Comparison of ENCODE assay signal across 30 cellular contexts in the genomic region with DNA sequence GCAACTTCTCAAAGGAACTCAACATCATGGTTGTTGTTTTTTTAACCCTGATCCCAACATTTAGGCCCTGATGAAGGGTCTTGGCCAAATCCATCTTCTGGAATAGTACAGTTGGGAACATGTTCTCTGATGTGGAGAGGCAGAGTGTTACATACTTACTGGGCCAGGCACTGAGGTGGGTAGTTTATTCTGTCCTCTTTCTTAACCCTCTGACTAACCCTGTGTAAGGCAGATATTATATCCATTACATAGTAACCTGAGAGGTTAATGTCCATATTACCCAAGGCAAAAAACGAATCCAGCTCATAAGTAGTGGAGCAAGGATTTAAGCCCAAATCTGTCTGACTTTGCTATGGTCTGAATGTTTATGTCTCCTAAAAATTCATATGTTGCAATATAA. TPM values are rescaled to one million over a fixed set of nuclear protein-coding genes. Genes with fewer than 3 reads are reported as not detected.
A peak's percentile ranks its signal among the peaks of the same experiment; 100 is the strongest.
DNase-seq lines count a peak whose midpoint lies in the region; ATAC-seq, FAIRE-seq and TF ChIP-seq lines count a peak whose summit lies in the region.
"Had no signal": no experiment of that assay in that cellular context is flagged by ENCODE, and none has a peak within 500 bp of the region (broad histone marks: within the 10 kb centered on the region; RNA-seq: fewer than 3 reads in every experiment).

No MANE protein-coding gene starts in this region.

- H3K4me2 ChIP-seq in GM12878 (ENCODE audit: control insufficient read depth, insufficient read depth), result no peak overlapping the region
- H3K4me2 ChIP-seq: A549, PC-9 had no signal

- peaks cover 90% of the 10 kb centered on the region for H3K79me2 ChIP-seq in GM12878 (ENCODE audit: control insufficient read depth, insufficient read depth, low read length)

- intact Hi-C loops in GM12878 (cut with micrococcal nuclease; ENCODE audit: unreplicated experiment) (no loop called here), thyroid gland (cut with DNase I) (no loop called here), upper lobe of right lung (cut with DNase I) (no loop called here)
- intact Hi-C loops in naive thymus-derived CD4-positive, alpha-beta T cell (cut with micrococcal nuclease), result no loop called here

- H3K27me3 Mint-ChIP-seq in naive thymus-derived CD4-positive, alpha-beta T cell, result peaks cover 0 to 10% (median 0%) of the 10 kb centered on the region in 5 donors
- H3K27me3 Mint-ChIP-seq: CD8-positive, alpha-beta memory T cell had no signal

- TF ChIP-seq EP300 in GM12878 (IDR thresholded peaks at IDR 0.05; ENCODE audit: borderline replicate concordance in 1 of 2, control insufficient read depth in 1 of 2, low read depth in 2 of 2, low read length in 2 of 2), result no peak

- TF ChIP-seq POLR2A in GM12892 (IDR thresholded peaks at IDR 0.05; ENCODE audit: low read depth, low read length) (no peak), GM12878 (IDR thresholded peaks at IDR 0.05; ENCODE audit: low read depth, low read length) (no peak), thyroid gland (IDR thresholded peaks at IDR 0.05) (no peak)

- no peaks in the 10 kb centered on the region for H3K9me3 Mint-ChIP-seq in naive thymus-derived CD4-positive, alpha-beta T cell
- H3K9me3 Mint-ChIP-seq: CD8-positive, alpha-beta memory T cell had no signal

- peaks cover 0 to 13% (median 0%) of the 10 kb centered on the region in 5 donors for H3K36me3 Mint-ChIP-seq in naive thymus-derived CD4-positive, alpha-beta T cell

- peak; percentile 74 for FAIRE-seq in GM12892 (lab: Jason Lieb, UNC)
- no peak for FAIRE-seq in GM12878 (lab: Jason Lieb, UNC)
- FAIRE-seq: A549 had no signal

- RAD21 ChIA-PET in GM12878 (lab: Charles Lee; ENCODE audit: unreplicated experiment), result interaction anchor here (0.9 to 2.7 kb wide), 4 partner anchors 8 to 33 kb away, joined by 4 to 34 read pairs (median 4); partner anchors contain the start of gene PPFIBP2

- in situ Hi-C loops in GM12878 (cut with MboI), result no loop called here

- H3K4me3 ChIP-seq in GM12878 (no peak overlapping the region), thyroid gland (replicated peaks in 1 of 3) (no peak overlapping the region), upper lobe of right lung (no peak overlapping the region)
- no peak overlapping the region for H3K4me3 ChIP-seq in naive thymus-derived CD4-positive, alpha-beta T cell (ENCODE audit: low read length)
- H3K4me3 ChIP-seq: A549, GM23248, PC-9, SJSA1 had no signal

- TF ChIP-seq RAD21 in GM12878 (IDR thresholded peaks at IDR 0.05; ENCODE audit: insufficient read depth, low read depth, low read length), result no peak

- no peak overlapping the region for H3K4me3 Mint-ChIP-seq in naive thymus-derived CD4-positive, alpha-beta T cell
- H3K4me3 Mint-ChIP-seq: CD8-positive, alpha-beta memory T cell had no signal

- H3K27ac ChIP-seq in GM12878 (ENCODE audit: control insufficient read depth, insufficient read depth) (peak overlapping the region; percentile 51), thyroid gland (peak overlapping the region; percentile 82 to 97 (median 93)), upper lobe of right lung (no peak overlapping the region)
- H3K27ac ChIP-seq in naive thymus-derived CD4-positive, alpha-beta T cell (ENCODE audit: low read depth, low read length), result no peak overlapping the region
- H3K27ac ChIP-seq: A549, C4-2B, GM23248, PC-9, SJSA1 had no signal

- BruUV-seq in GM12878 (replicated peaks; lab: Mats Ljungman, UMichigan), result no TSS peak

- DNase-seq in GM12892 (ENCODE audit: insufficient read length) (no peak), GM12878 (ENCODE audit: low read depth, low spot score) (no peak), thyroid gland (no peak), HT-29 (ENCODE audit: low spot score) (no peak), islet precursor cell (no peak), upper lobe of right lung (no peak)
- DNase-seq in naive thymus-derived CD4-positive, alpha-beta T cell, result no peak
- DNase-seq: CD8-positive, alpha-beta memory T cell; DMS79 treated with DMSO at 0.1 percent for 48 hours; GF-D8; GM23248; H7; KBM-7; MV-4-11; NCI-H1105; NCI-H1436 treated with DMSO at 0.1 percent for 48 hours; NCI-H1930; NCI-H2107; NCI-H446; NCI-H524 treated with DMSO at 0.1 percent for 48 hours; NCI-H774; NK-92 treated with Interleukin-12 subunit alpha and Interleukin-12 subunit beta, amount 100 ng/mL, for 24 hours; PC-9; Right ventricle myocardium superior; RPMI8226 had no signal

- H3K27me3 ChIP-seq in GM12878 (replicated peaks in 1 of 2; ENCODE audit: control insufficient read depth in 2 of 2, insufficient read depth in 2 of 2, low read length in 1 of 2) (no peaks in the 10 kb centered on the region), thyroid gland (no peaks in the 10 kb centered on the region), upper lobe of right lung (no peaks in the 10 kb centered on the region)
- no peaks in the 10 kb centered on the region for H3K27me3 ChIP-seq in naive thymus-derived CD4-positive, alpha-beta T cell (ENCODE audit: control insufficient read depth in 2 of 2, insufficient read depth in 2 of 2, low read length in 2 of 2)
- H3K27me3 ChIP-seq: SJSA1 had no signal

- SMC1A ChIA-PET in GM12878 (lab: Charles Lee; ENCODE audit: uncharacterized antibody, unreplicated experiment), result interaction anchor here (1.0 to 6.3 kb wide), 7 partner anchors 9 to 99 kb away, joined by 3 to 107 read pairs (median 4); partner anchors contain the start of gene PPFIBP2

- WGBS in GM12878 (ENCODE audit: insufficient coverage, insufficient replicate concordance, low lambda C conversion rate, missing lambda C conversion rate), result 47% methylated on average over 1 of the region's 1 CpG
- WGBS in thyroid gland, 2 donors, result 90 to 100% methylated on average over 1 of the region's 1 CpG

- H3K36me3 ChIP-seq in GM12878 (ENCODE audit: control insufficient read depth in 2 of 2, insufficient read depth in 2 of 2, low read length in 1 of 2), result peaks cover 0 to 3% of the 10 kb centered on the region in 2 experiments; a peak in 1 of 4 replicates
- H3K36me3 ChIP-seq in naive thymus-derived CD4-positive, alpha-beta T cell (ENCODE audit: control insufficient read depth in 2 of 3, insufficient read depth in 3 of 3, low read length in 3 of 3), result no peaks in the 10 kb centered on the region
- H3K36me3 ChIP-seq in thyroid gland, result no peaks in the 10 kb centered on the region
- no peaks in the 10 kb centered on the region for H3K36me3 ChIP-seq in upper lobe of right lung
- H3K36me3 ChIP-seq: SJSA1 had no signal

- H4K20me1 ChIP-seq in GM12878 (ENCODE audit: control insufficient read depth, insufficient read depth), result no peaks in the 10 kb centered on the region

- peaks cover 26 to 74% (median 48%) of the 10 kb centered on the region in 7 donors for H3K4me1 Mint-ChIP-seq in naive thymus-derived CD4-positive, alpha-beta T cell

- POLR2A ChIA-PET in GM12878 (lab: Charles Lee), result interaction anchor here (0.9 to 7.6 kb wide), 4 partner anchors 8 to 31 kb away, joined by 3 to 78 read pairs (median 6); no protein-coding TSS in a partner anchor
- POLR2A ChIA-PET in naive thymus-derived CD4-positive, alpha-beta T cell (lab: Charles Lee), result interaction anchor here (0.9 to 3.0 kb wide), 6 partner anchors 9 to 21 kb away, joined by 3 to 24 read pairs (median 4); partner anchors contain the start of gene PPFIBP2

- no peak overlapping the region for H2AFZ ChIP-seq in GM12878 (ENCODE audit: control insufficient read depth, low read depth, low read length)
- H2AFZ ChIP-seq: GM23248, PC-9 had no signal

- H3K9me3 ChIP-seq in GM12878 (replicated peaks; ENCODE audit: control insufficient read depth, insufficient read depth, low read length) (no peaks in the 10 kb centered on the region; the same call in 2 of the 3 replicates), thyroid gland (no peaks in the 10 kb centered on the region), upper lobe of right lung (no peaks in the 10 kb centered on the region)
- no peaks in the 10 kb centered on the region for H3K9me3 ChIP-seq in naive thymus-derived CD4-positive, alpha-beta T cell (ENCODE audit: control insufficient read depth in 2 of 3, low read length in 3 of 3)
- H3K9me3 ChIP-seq: A549, SJSA1 had no signal

- peaks cover 89% of the 10 kb centered on the region for H3K4me1 ChIP-seq in GM12878 (ENCODE audit: control insufficient read depth, insufficient read depth, low read length)
- peaks cover 29 to 67% of the 10 kb centered on the region in 2 donors for H3K4me1 ChIP-seq in naive thymus-derived CD4-positive, alpha-beta T cell (ENCODE audit: control insufficient read depth in 2 of 2, insufficient read depth in 2 of 2, low read length in 2 of 2)
- peaks cover 84 to 97% of the 10 kb centered on the region in 2 donors for H3K4me1 ChIP-seq in thyroid gland
- H3K4me1 ChIP-seq in upper lobe of right lung, result peaks cover 13% of the 10 kb centered on the region
- H3K4me1 ChIP-seq: A549, SJSA1 had no signal

- H3K9ac ChIP-seq in GM12878 (ENCODE audit: control insufficient read depth, insufficient read depth, low read length), result no peak overlapping the region
- H3K9ac ChIP-seq: GM23248 had no signal

- peak overlapping the region in 6 of 9 donors; percentile 10 to 87 (median 38) for H3K27ac Mint-ChIP-seq in naive thymus-derived CD4-positive, alpha-beta T cell
- H3K27ac Mint-ChIP-seq: CD8-positive, alpha-beta memory T cell had no signal

- no peak for ATAC-seq in GM12878
- ATAC-seq in naive thymus-derived CD4-positive, alpha-beta T cell, result no peak
- no peak for ATAC-seq in upper lobe of right lung
- ATAC-seq: A549 had no signal

- CTCF ChIA-PET in GM12878 (lab: Yijun Ruan, JAX), result interaction anchor here (1.0 to 3.9 kb wide), 4 partner anchors 8 to 21 kb away, joined by 3 to 27 read pairs (median 4); no protein-coding TSS in a partner anchor
- CTCF ChIA-PET in naive thymus-derived CD4-positive, alpha-beta T cell (lab: Charles Lee), result interaction anchor here (1.5 to 1.9 kb wide), 2 partner anchors 16 to 18 kb away, joined by 4 to 6 read pairs; partner anchors contain the start of gene PPFIBP2

- TF ChIP-seq CTCF in GM12878 (IDR thresholded peaks at IDR 0.05 in 2 of 3, conservative IDR thresholded peaks at IDR 0.05 in 1 of 3; ENCODE audit: control insufficient read depth in 2 of 3, extremely low read depth in 1 of 3, insufficient read depth in 1 of 3, low read depth in 3 of 3, low read length in 3 of 3) (no peak), thyroid gland (IDR thresholded peaks at IDR 0.05) (no peak), upper lobe of right lung (IDR thresholded peaks at IDR 0.05) (no peak)

RNA-seq across cellular contexts. Expression of gene PPFIBP2, which starts 16.2 kb away (rescaled TPM):
- polyA plus RNA-seq in GM12892 (2012; ENCODE audit: missing spikeins), result 42.0 TPM
- 230 and 231 TPM in 2 replicates for total RNA-seq in GM12878 (2013; cell fraction: nucleolus; rRNA removed)
- total RNA-seq in GM12878 (2014; rRNA removed), result 41.2 and 44.3 TPM in 2 replicates
- 48.6 and 54.1 TPM in 2 replicates for total RNA-seq in GM12878 (2014; rRNA removed; fragmentation: Illumina TruSeq; extraction: Trizol)
- total RNA-seq in GM12878 (2021), result 45.2 and 52.5 TPM in 2 replicates
- 26.0 TPM for polyA plus RNA-seq in GM12878 (2011; ENCODE audit: low read depth)
- polyA plus RNA-seq in GM12878 (2011; rRNA removed), result 48.1 and 49.6 TPM in 2 replicates
- polyA plus RNA-seq in GM12878 (2011; cell fraction: cytosol; rRNA removed), result 40.3 and 54.5 TPM in 2 replicates
- polyA plus RNA-seq in GM12878 (2011; cell fraction: nucleus; rRNA removed), result 107 and 148 TPM in 2 replicates
- 37.0 and 41.9 TPM in 2 replicates for polyA plus RNA-seq in GM12878 (2012)
- 56.3 and 69.7 TPM in 2 replicates for polyA plus RNA-seq in GM12878 (2014; fragmentation: Illumina TruSeq; extraction: Trizol)
- polyA plus RNA-seq in GM12878 (2014; fragmentation: Nextera tagmentation; extraction: Ambion mirVana), result 10 to 100 TPM; 17.3 to 22.3 TPM
- polyA plus RNA-seq in GM12878 (2014; rRNA removed), result 30.7 and 37.3 TPM in 2 replicates
- 10 to 100 TPM; 28.1 to 35.7 TPM for polyA plus RNA-seq in GM12878 (2016; fragmentation: Nextera tagmentation; extraction: Ambion mirVana)
- 91.7 and 108 TPM in 2 replicates for polyA minus RNA-seq in GM12878 (2011; rRNA and poly(A)+ RNA removed)
- 24.9 and 39.3 TPM in 2 replicates for polyA minus RNA-seq in GM12878 (2011; cell fraction: cytosol; rRNA and poly(A)+ RNA removed)
- 61.4 and 92.7 TPM in 2 replicates for polyA minus RNA-seq in GM12878 (2011; cell fraction: nucleus; rRNA and poly(A)+ RNA removed)
- 10 to 100 TPM in 4 of 5 experiments, 1 to 10 TPM in 1; 5.7 to 55.6 (median 45.9) TPM for total RNA-seq in naive thymus-derived CD4-positive, alpha-beta T cell
- 10 to 100 TPM in 1 of 2 donors, 1 to 10 TPM in 1; 7.0 to 29.4 TPM for polyA plus RNA-seq in naive thymus-derived CD4-positive, alpha-beta T cell
- 10 to 100 TPM; 64.3 to 91.9 (median 71.6) TPM for total RNA-seq in thyroid gland
- 25.7 and 31.4 TPM in 2 replicates for total RNA-seq in HT-29 (2014; rRNA removed; shearing (Covaris generic))
- 26.8 TPM for total RNA-seq in upper lobe of right lung

RNA-seq across cellular contexts. Expression of gene OLFML1, which starts 44.7 kb away (rescaled TPM):
- polyA plus RNA-seq in GM12892 (2012; ENCODE audit: missing spikeins), result 0.64 TPM
- total RNA-seq in GM12878 (2013; cell fraction: nucleolus; rRNA removed), result not detected in 2 replicates
- total RNA-seq in GM12878 (2014; rRNA removed) (not detected in 2 replicates), GM12878 (2014; rRNA removed; fragmentation: Illumina TruSeq; extraction: Trizol) (not detected in 2 replicates), GM12878 (2021) (not detected in 2 replicates), thyroid gland (10 to 100 TPM in 1 of 4 donors, 1 to 10 TPM in 3; 2.7 to 11.0 (median 5.8) TPM), upper lobe of right lung (30.6 TPM)
- 0.37 TPM for polyA plus RNA-seq in GM12878 (2011; ENCODE audit: low read depth)
- polyA plus RNA-seq in GM12878 (2011; rRNA removed) (not detected in 2 replicates), GM12878 (2014; fragmentation: Illumina TruSeq; extraction: Trizol) (not detected in 2 replicates), GM12878 (2014; fragmentation: Nextera tagmentation; extraction: Ambion mirVana) (under 1 TPM; 0.04 to 0.06 TPM), GM12878 (2014; rRNA removed) (not detected in 2 replicates), GM12878 (2016; fragmentation: Nextera tagmentation; extraction: Ambion mirVana) (under 1 TPM; 0.35 to 0.71 TPM)
- polyA plus RNA-seq in GM12878 (2011; cell fraction: cytosol; rRNA removed), result not detected in 2 replicates
- polyA plus RNA-seq in GM12878 (2011; cell fraction: nucleus; rRNA removed), result not detected in 2 replicates
- polyA plus RNA-seq in GM12878 (2012), result 0.09 and 0.15 TPM in 2 replicates
- not detected in 2 replicates for polyA minus RNA-seq in GM12878 (2011; rRNA and poly(A)+ RNA removed)
- not detected in 2 replicates for polyA minus RNA-seq in GM12878 (2011; cell fraction: cytosol; rRNA and poly(A)+ RNA removed)
- not detected in 2 replicates for polyA minus RNA-seq in GM12878 (2011; cell fraction: nucleus; rRNA and poly(A)+ RNA removed)
- total RNA-seq in naive thymus-derived CD4-positive, alpha-beta T cell, result not detected
- under 1 TPM in 1 of 2 donors, not detected in 1; 0.18 TPM for polyA plus RNA-seq in naive thymus-derived CD4-positive, alpha-beta T cell
- total RNA-seq in HT-29 (2014; rRNA removed; shearing (Covaris generic)), result not detected in 2 replicates
- total RNA-seq: CD8-positive, alpha-beta memory T cell; LHCN-M2; MCF 10A; PC-9 had no signal
- polyA plus RNA-seq: A549; CD8-positive, alpha-beta memory T cell had no signal

Comparison
In these comparisons a context has a peak if more than half of its experiments do, and no peak if none do; other contexts are left out.
1. H3K27ac ChIP-seq: peak in GM12878 (single experiment) and thyroid gland (3 of 3); none in naive thymus-derived CD4-positive, alpha-beta T cell (single experiment) and upper lobe of right lung (single experiment).